ENCODE assay signal across 9 cellular contexts in the genomic region with DNA sequence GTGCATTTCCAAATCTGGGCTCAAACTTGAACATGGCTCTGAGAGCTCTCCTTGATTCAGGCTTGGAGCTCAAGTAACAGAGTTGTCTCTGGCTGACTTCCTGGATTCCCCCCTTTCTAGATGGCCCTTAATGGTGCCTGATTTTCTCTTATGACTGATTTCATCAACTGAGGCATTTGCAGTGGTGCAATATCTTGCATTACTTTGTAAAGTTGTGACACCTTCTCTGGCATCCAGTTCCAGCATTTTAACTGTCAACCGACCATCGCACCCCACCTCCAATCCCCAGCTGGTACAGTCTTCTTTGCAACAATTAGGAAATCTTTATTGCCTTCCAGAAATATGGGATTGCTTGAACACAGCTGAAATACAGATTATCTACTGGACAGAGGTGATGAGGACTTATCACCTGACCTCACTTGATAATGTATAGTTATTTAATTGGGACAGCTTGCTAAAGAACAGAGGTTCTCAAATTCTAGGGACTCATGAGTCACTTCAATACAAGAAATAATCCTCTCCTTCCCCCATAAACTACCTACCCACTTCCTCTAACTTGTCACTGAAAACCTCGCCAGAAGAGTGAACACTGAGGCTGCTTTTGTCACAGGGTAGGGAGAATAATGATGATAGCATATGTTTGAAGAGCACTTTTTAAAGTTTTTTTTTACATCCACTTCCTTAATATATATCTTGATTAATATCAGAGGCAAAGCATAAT. TPM values are rescaled to one million over a fixed set of nuclear protein-coding genes. Genes with fewer than 3 reads are reported as not detected.
DNase-seq lines count a peak whose midpoint lies in the region; ATAC-seq and TF ChIP-seq lines count a peak whose summit lies in the region.
"Had no signal": no experiment of that assay in that cellular context is flagged by ENCODE, and none has a peak within 500 bp of the region (broad histone marks: within the 10 kb centered on the region; RNA-seq: fewer than 3 reads in every experiment).

No MANE protein-coding gene starts in this region.

- DNase-seq in CD14-positive monocyte (ENCODE audit: low spot score): no peak
- peak; percentile 87 for DNase-seq in NB4 (ENCODE audit: low read depth)
- DNase-seq in fibroblast of peridontal ligament (ENCODE audit: extremely low read depth): peak; percentile 47
- no peak for DNase-seq in D341Med (ENCODE audit: low spot score)
- no peak for DNase-seq in NCI-H69 (lab: John Stamatoyannopoulos, UW)
- no peak for DNase-seq in left lobe of liver (ENCODE audit: low spot score)
- DNase-seq in Karpas-422: no peak

- H3K36me3 ChIP-seq in Karpas-422 (ENCODE audit: insufficient read depth, low read length): no peaks in the 10 kb centered on the region

- H3K9me3 ChIP-seq in Karpas-422 (ENCODE audit: low read length): no peaks in the 10 kb centered on the region

- H4K20me1 ChIP-seq in Karpas-422 (ENCODE audit: insufficient read depth, low read depth, low read length): no peaks in the 10 kb centered on the region

- H3K4me2 ChIP-seq in Karpas-422 (ENCODE audit: low read depth, low read length, poor library complexity, severe bottlenecking): no peak overlapping the region
- H3K4me2 ChIP-seq: KMS-11 had no signal

- peak overlapping the region; percentile 45 for H3K4me3 ChIP-seq in NB4 (ENCODE audit: low read depth, low read length)
- H3K4me3 ChIP-seq in Karpas-422 (ENCODE audit: low read length): no peak overlapping the region

- no peaks in the 10 kb centered on the region for H3K9me2 ChIP-seq in Karpas-422 (replicated peaks; ENCODE audit: insufficient read depth, low read length)

- no peak for TF ChIP-seq CTCF in CD14-positive monocyte (IDR thresholded peaks at IDR 0.05)
- no peak for TF ChIP-seq CTCF in NB4 (IDR thresholded peaks at IDR 0.05; ENCODE audit: low read depth, low read length)

- ATAC-seq in GM19395 (IDR thresholded peaks at IDR 0.05; ENCODE audit: unreplicated experiment) (peak; percentile 60), left lobe of liver (no peak)

- no peaks in the 10 kb centered on the region for H3K27me3 Mint-ChIP-seq in CD14-positive monocyte (ENCODE audit: low read depth in 3 of 3)

- H3K9ac ChIP-seq in Karpas-422 (ENCODE audit: low read length): no peak overlapping the region
- H3K9ac ChIP-seq: KMS-11 had no signal

- H3K4me1 ChIP-seq in Karpas-422 (ENCODE audit: low read length): peaks cover 3% of the 10 kb centered on the region

- no peaks in the 10 kb centered on the region for H3K79me2 ChIP-seq in Karpas-422 (ENCODE audit: low read length)

- no peak for TF ChIP-seq POLR2A in NB4 (IDR thresholded peaks at IDR 0.05; ENCODE audit: extremely low read depth, insufficient read length)

- peaks cover 62% of the 10 kb centered on the region for H3K4me1 Mint-ChIP-seq in CD14-positive monocyte

- no peaks in the 10 kb centered on the region for H3K36me3 Mint-ChIP-seq in CD14-positive monocyte

- H3K27me3 ChIP-seq in Karpas-422 (ENCODE audit: low read length): no peaks in the 10 kb centered on the region

- H2AFZ ChIP-seq in Karpas-422 (ENCODE audit: low read length): no peak overlapping the region

- peaks cover 0 to 4% (median 0%) of the 10 kb centered on the region in 7 donors for H3K9me3 Mint-ChIP-seq in CD14-positive monocyte

- peak overlapping the region; percentile 2 to 39 for H3K4me3 Mint-ChIP-seq in CD14-positive monocyte

- no peak overlapping the region for H3K27ac ChIP-seq in Karpas-422 (ENCODE audit: low read length)
- H3K27ac ChIP-seq: KMS-11 had no signal

- peak overlapping the region in 6 of 7 donors; percentile 2 to 84 (median 64) for H3K27ac Mint-ChIP-seq in CD14-positive monocyte

- intact Hi-C loops in CD14-positive monocyte (cut with micrococcal nuclease): loop anchor here in 1 of 2 donors (10.0 kb wide), 2 partner anchors 192 to 228 kb away; a partner anchor contains a TSS

RNA-seq across cellular contexts. Expression of a gene that starts 41.8 kb away (rescaled TPM):
- polyA plus RNA-seq in CD14-positive monocyte: under 1 TPM; 0.25 to 0.40 TPM
- total RNA-seq in left lobe of liver: 0.93 TPM
- total RNA-seq in Karpas-422 (2014; rRNA removed; shearing (Covaris generic); ENCODE audit: low replicate concordance): 0.37 and 0.43 TPM in 2 replicates

Comparison
In these comparisons a context has a peak if more than half of its experiments do, and no peak if none do; other contexts are left out.
1. DNase-seq: peak in NB4 (single experiment) and fibroblast of peridontal ligament (single experiment); none in CD14-positive monocyte (single experiment), D341Med (single experiment), NCI-H69 (single experiment), left lobe of liver (single experiment) and Karpas-422 (single experiment).